ENCODE assay signal across 20 cellular contexts in the genomic region with DNA sequence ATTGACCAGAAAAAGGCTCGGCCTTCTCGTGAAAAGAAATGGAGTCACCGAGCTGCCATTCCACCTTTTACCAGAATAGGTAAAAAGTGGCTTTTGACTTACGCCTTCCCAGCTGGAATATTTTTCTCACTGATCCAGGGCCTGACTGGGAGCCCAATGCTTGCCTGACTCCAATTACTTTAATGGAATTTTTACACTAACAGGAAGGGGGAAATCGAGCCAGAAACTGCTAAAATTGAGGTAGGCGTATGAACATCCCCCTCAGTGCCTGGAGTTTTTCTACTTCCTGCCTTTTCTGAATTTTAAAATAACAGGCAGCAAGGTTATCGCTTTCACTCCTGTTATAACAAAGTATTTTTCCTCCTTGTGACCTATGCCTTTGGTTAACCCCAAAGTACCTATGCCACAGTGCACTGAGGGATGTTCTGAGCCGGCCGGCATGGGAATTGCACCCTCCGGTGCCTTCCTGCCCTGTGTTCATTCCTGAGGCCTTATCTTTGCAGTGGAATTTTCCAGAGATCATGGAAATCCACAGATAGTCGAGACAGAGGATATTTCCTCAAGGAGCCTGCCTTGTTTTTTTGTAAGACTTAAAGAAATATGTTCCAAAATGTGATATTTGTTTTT. TPM values are rescaled to one million over a fixed set of nuclear protein-coding genes. Genes with fewer than 3 reads are reported as not detected.
DNase-seq lines count a peak whose midpoint lies in the region; ATAC-seq and TF ChIP-seq lines count a peak whose summit lies in the region.
"Had no signal": no experiment of that assay in that cellular context is flagged by ENCODE, and none has a peak within 500 bp of the region (broad histone marks: within the 10 kb centered on the region; RNA-seq: fewer than 3 reads in every experiment).

No MANE protein-coding gene starts in this region.

- TF ChIP-seq CTCF in HCT116 (IDR thresholded peaks at IDR 0.05 in 2 of 3, conservative IDR thresholded peaks at IDR 0.05 in 1 of 3; ENCODE audit: borderline replicate concordance in 1 of 3, insufficient read depth in 1 of 3, low read depth in 2 of 3, low read length in 2 of 3) = no peak
- no peak for TF ChIP-seq CTCF in ascending aorta (IDR thresholded peaks at IDR 0.05)

- H3K79me1 ChIP-seq in trophoblast cell (ENCODE audit: low read length) = peaks cover 23% of the 10 kb centered on the region

- no peak overlapping the region for H4K12ac ChIP-seq in trophoblast cell (ENCODE audit: low read depth, low read length)

- H3K9me2 ChIP-seq in HCT116 (ENCODE audit: insufficient read depth) = no peaks in the 10 kb centered on the region

- no peak overlapping the region for H3K14ac ChIP-seq in trophoblast cell (ENCODE audit: low read length)

- H4K20me1 ChIP-seq in HCT116 (ENCODE audit: insufficient read depth) = no peaks in the 10 kb centered on the region

- POLR2A ChIA-PET in HCT116 (lab: Charles Lee) = no interaction called here
- POLR2A ChIA-PET in activated CD4-positive, alpha-beta T cell treated with anti-CD3 and anti-CD28 coated beads, Interleukin-2, amount 10 ng/mL, durations not matched to agents 7 days and 5 days (lab: Charles Lee) = no interaction called here

- H3K23ac ChIP-seq in trophoblast cell (ENCODE audit: low read length) = no peak overlapping the region

- H3K4me3 Mint-ChIP-seq in activated CD4-positive, alpha-beta T cell treated with anti-CD3 and anti-CD28 coated beads, Interleukin-2, amount 10 ng/mL, durations not matched to agents 7 days and 5 days = no peak overlapping the region
- H3K4me3 Mint-ChIP-seq: CD8-positive, alpha-beta memory T cell; memory B cell; nephron progenitor cell had no signal

- no peak for TF ChIP-seq POLR2A in HCT116 (IDR thresholded peaks at IDR 0.05; ENCODE audit: borderline replicate concordance, extremely low read depth, insufficient read depth, insufficient read length)

- peak overlapping the region; percentile 94 for H2BK12ac ChIP-seq in trophoblast cell (ENCODE audit: low read length)

- no peak overlapping the region for H2BK120ac ChIP-seq in trophoblast cell (ENCODE audit: insufficient read depth, low read length, poor library complexity)

- no peaks in the 10 kb centered on the region for H3K27me3 ChIP-seq in HCT116 (ENCODE audit: insufficient read depth, low read length)
- no peaks in the 10 kb centered on the region for H3K27me3 ChIP-seq in ascending aorta
- no peaks in the 10 kb centered on the region for H3K27me3 ChIP-seq in trophoblast cell (ENCODE audit: insufficient read depth, low read length)

- peak overlapping the region; percentile 25 for H3K18ac ChIP-seq in trophoblast cell (ENCODE audit: low read length)

- peak overlapping the region; percentile 80 for H4K91ac ChIP-seq in trophoblast cell (ENCODE audit: low read depth, low read length)

- H2AK5ac ChIP-seq in trophoblast cell (ENCODE audit: low read length) = peak overlapping the region; percentile 42

- CTCF ChIA-PET in HCT116 (lab: Charles Lee) = interaction anchor here (2.0 kb wide), 1 partner anchor 254 kb away, joined by 11 read pairs; no protein-coding TSS in a partner anchor
- CTCF ChIA-PET in activated CD4-positive, alpha-beta T cell treated with anti-CD3 and anti-CD28 coated beads, Interleukin-2, amount 10 ng/mL, durations not matched to agents 7 days and 5 days (lab: Charles Lee) = no interaction called here

- no peaks in the 10 kb centered on the region for H3K79me2 ChIP-seq in HCT116 (ENCODE audit: insufficient read depth, low read length)
- H3K79me2 ChIP-seq in trophoblast cell (ENCODE audit: control insufficient read depth, insufficient read depth, low read length, poor library complexity) = peaks cover 2% of the 10 kb centered on the region

- no peak overlapping the region for H2AFZ ChIP-seq in HCT116 (ENCODE audit: low read depth, low read length, poor library complexity, severe bottlenecking)
- H2AFZ ChIP-seq in trophoblast cell (ENCODE audit: insufficient read depth, low read length, poor library complexity) = no peak overlapping the region

- intact Hi-C loops in HCT116 (cut with micrococcal nuclease) (loop anchor here (10.0 kb wide), 1 partner anchor 559 kb away; no protein-coding TSS in a partner anchor), ascending aorta (cut with DNase I) (loop anchor here (2.0 kb wide), 2 partner anchors 25 to 165 kb away; no protein-coding TSS in a partner anchor), left ventricle myocardium superior (cut with micrococcal nuclease) (loop anchor here (2.0 to 10.0 kb wide), 2 partner anchors 169 to 253 kb away; no protein-coding TSS in a partner anchor)

- no TSS peak for BruUV-seq in HCT116 (replicated peaks; lab: Mats Ljungman, UMichigan)

- no peak overlapping the region for H3K4ac ChIP-seq in trophoblast cell (ENCODE audit: low read depth, low read length)

- TF ChIP-seq RAD21 in HCT116 (IDR thresholded peaks at IDR 0.05; ENCODE audit: low read depth) = peak; percentile 14; the same call in 1 of the 2 replicates

- RAD21 ChIA-PET in HCT116 (lab: Charles Lee; ENCODE audit: low non-redundant PET in 1 of 2, low total read pairs in 2 of 2, uncharacterized antibody in 2 of 2, unreplicated experiment in 2 of 2) = no interaction called here

- H3K4me1 ChIP-seq in HCT116 (ENCODE audit: control insufficient read depth in 1 of 2, insufficient read depth in 2 of 2, low read length in 2 of 2) (peaks cover 7 to 9% of the 10 kb centered on the region in 2 experiments), ascending aorta (peaks cover 5 to 19% of the 10 kb centered on the region in 2 donors), trophoblast cell (ENCODE audit: control insufficient read depth in 1 of 2, insufficient read depth in 2 of 2, low read length in 2 of 2) (peaks cover 26 to 29% of the 10 kb centered on the region in 2 experiments)
- H3K4me1 ChIP-seq: HAP-1 had no signal

- H3K27me3 Mint-ChIP-seq in activated CD4-positive, alpha-beta T cell treated with anti-CD3 and anti-CD28 coated beads, Interleukin-2, amount 10 ng/mL, durations not matched to agents 7 days and 5 days = no peaks in the 10 kb centered on the region
- H3K27me3 Mint-ChIP-seq: CD8-positive, alpha-beta memory T cell had no signal

- H3K4me2 ChIP-seq in HCT116 (ENCODE audit: low read length) (no peak overlapping the region), trophoblast cell (ENCODE audit: low read length) (no peak overlapping the region)

- H3K9me3 ChIP-seq in HCT116 (ENCODE audit: control insufficient read depth in 1 of 2, insufficient read depth in 1 of 2, low read depth in 1 of 2, low read length in 2 of 2) (no peaks in the 10 kb centered on the region), ascending aorta (no peaks in the 10 kb centered on the region), trophoblast cell (ENCODE audit: insufficient read depth, low read depth, low read length) (no peaks in the 10 kb centered on the region)
- H3K9me3 ChIP-seq: HAP-1 had no signal

- no peaks in the 10 kb centered on the region for H3K4me1 Mint-ChIP-seq in activated CD4-positive, alpha-beta T cell treated with anti-CD3 and anti-CD28 coated beads, Interleukin-2, amount 10 ng/mL, durations not matched to agents 7 days and 5 days

- no peak overlapping the region for H3K27ac Mint-ChIP-seq in activated CD4-positive, alpha-beta T cell treated with anti-CD3 and anti-CD28 coated beads, Interleukin-2, amount 10 ng/mL, durations not matched to agents 7 days and 5 days
- H3K27ac Mint-ChIP-seq: memory B cell, nephron progenitor cell had no signal

- ATAC-seq in HCT116 (no peak), left ventricle myocardium superior (peak; percentile 50), HG03045 (IDR thresholded peaks at IDR 0.05; ENCODE audit: unreplicated experiment) (no peak)

- H3K4me3 ChIP-seq in HCT116 (replicated peaks in 1 of 2; ENCODE audit: low read depth in 1 of 2, low read length in 2 of 2) (no peak overlapping the region), ascending aorta (no peak overlapping the region), trophoblast cell (ENCODE audit: low read depth, low read length) (no peak overlapping the region)
- H3K4me3 ChIP-seq: HAP-1 had no signal

- H3K9ac ChIP-seq in HCT116 (ENCODE audit: low read length) = no peak overlapping the region
- no peak overlapping the region for H3K9ac ChIP-seq in trophoblast cell (ENCODE audit: low read length)

- H2BK5ac ChIP-seq in trophoblast cell (ENCODE audit: low read depth, low read length, poor library complexity) = peak overlapping the region; percentile 36

- H4K8ac ChIP-seq in trophoblast cell (ENCODE audit: low read depth, low read length) = peak overlapping the region; percentile 33

- H3K36me3 Mint-ChIP-seq in activated CD4-positive, alpha-beta T cell treated with anti-CD3 and anti-CD28 coated beads, Interleukin-2, amount 10 ng/mL, durations not matched to agents 7 days and 5 days (ENCODE audit: low read depth) = no peaks in the 10 kb centered on the region
- H3K36me3 Mint-ChIP-seq: memory B cell had no signal

- no peaks in the 10 kb centered on the region for H3K9me3 Mint-ChIP-seq in activated CD4-positive, alpha-beta T cell treated with anti-CD3 and anti-CD28 coated beads, Interleukin-2, amount 10 ng/mL, durations not matched to agents 7 days and 5 days
- H3K9me3 Mint-ChIP-seq: CD8-positive, alpha-beta memory T cell; memory B cell; nephron progenitor cell had no signal

- H3K27ac ChIP-seq in HCT116 (ENCODE audit: low read depth, low read length) (no peak overlapping the region), ascending aorta (peak overlapping the region; percentile 51 to 74), trophoblast cell (ENCODE audit: low read depth, low read length) (no peak overlapping the region)
- H3K27ac ChIP-seq: epithelial cell of prostate had no signal

- H3K36me3 ChIP-seq in HCT116 (ENCODE audit: control insufficient read depth in 1 of 2, insufficient read depth in 2 of 2, low read length in 2 of 2) = no peaks in the 10 kb centered on the region
- H3K36me3 ChIP-seq in ascending aorta = peaks cover 3 to 16% of the 10 kb centered on the region in 2 donors
- H3K36me3 ChIP-seq in trophoblast cell (ENCODE audit: control insufficient read depth in 1 of 2, insufficient read depth in 2 of 2, low read length in 2 of 2) = no peaks in the 10 kb centered on the region
- H3K36me3 ChIP-seq: HAP-1 had no signal

- DNase-seq in HCT116 (ENCODE audit: low read depth, low spot score) (no peak), ascending aorta (ENCODE audit: low spot score in 2 of 2) (peak in 1 of 2 donors; percentile 33), left ventricle myocardium superior (no peak), trophoblast cell (peak; percentile 35 to 77), activated gamma-delta T cell (lab: John Stamatoyannopoulos, UW) (no peak)
- no peak for DNase-seq in activated CD8-positive, alpha-beta memory T cell treated with anti-CD3 and anti-CD28 coated beads for 24 hours
- no peak for DNase-seq in activated CD4-positive, alpha-beta T cell treated with anti-CD3 and anti-CD28 coated beads, Interleukin-2, amount 10 ng/mL, durations not matched to agents 7 days and 5 days
- DNase-seq: activated CD4-positive, alpha-beta T cell treated with anti-CD3 and anti-CD28 coated beads, Interleukin-2, amount 50 U/mL, for 48 hours; CD8-positive, alpha-beta memory T cell; NCI-H146; NCI-H2227 treated with DMSO at 0.1 percent for 48 hours; nephron progenitor cell; NK-92 treated with Interleukin-12 subunit alpha and Interleukin-12 subunit beta, amount 100 ng/mL, for 24 hours; retina; stimulated activated CD4-positive, alpha-beta T cell treated with anti-CD3 and anti-CD28 coated beads, Interleukin-1b, Interleukin-23, amount 100 ng/mL, for 48 hours; T-helper 1 cell had no signal

- no CpG with 5 or more reads among the region's 11 CpGs for WGBS in trophoblast cell (ENCODE audit: extremely low coverage, insufficient coverage, insufficient read length)

RNA-seq across cellular contexts. Expression of a gene that starts 18.3 kb away (rescaled TPM):
- total RNA-seq in HCT116 (2021; ENCODE audit: unreplicated experiment) (1,340 TPM), ascending aorta (479 TPM), left ventricle myocardium superior (703 TPM)
- polyA plus RNA-seq in HCT116 (2012) = 3,999 and 4,166 TPM in 2 replicates
- polyA plus RNA-seq in trophoblast cell (2013) = 1,205 and 1,283 TPM in 2 replicates
- 1,000 to 10,000 TPM; 1,127 to 1,501 TPM for total RNA-seq in activated CD4-positive, alpha-beta T cell treated with anti-CD3 and anti-CD28 coated beads, Interleukin-2, amount 10 ng/mL, durations not matched to agents 7 days and 5 days

Comparison
In these comparisons a context has a peak if more than half of its experiments do, and no peak if none do; other contexts are left out.
1. DNase-seq: peak in trophoblast cell (2 of 2); none in HCT116 (single experiment), left ventricle myocardium superior (single experiment), activated CD8-positive, alpha-beta memory T cell treated with anti-CD3 and anti-CD28 coated beads for 24 hours (single experiment), activated gamma-delta T cell (single experiment) and activated CD4-positive, alpha-beta T cell treated with anti-CD3 and anti-CD28 coated beads, Interleukin-2, amount 10 ng/mL, durations not matched to agents 7 days and 5 days (single experiment).
2. H3K27ac ChIP-seq: peak in ascending aorta (2 of 2); none in HCT116 (single experiment) and trophoblast cell (single experiment).